10 cellular contexts compared by ENCODE assay signal in the genomic region with DNA sequence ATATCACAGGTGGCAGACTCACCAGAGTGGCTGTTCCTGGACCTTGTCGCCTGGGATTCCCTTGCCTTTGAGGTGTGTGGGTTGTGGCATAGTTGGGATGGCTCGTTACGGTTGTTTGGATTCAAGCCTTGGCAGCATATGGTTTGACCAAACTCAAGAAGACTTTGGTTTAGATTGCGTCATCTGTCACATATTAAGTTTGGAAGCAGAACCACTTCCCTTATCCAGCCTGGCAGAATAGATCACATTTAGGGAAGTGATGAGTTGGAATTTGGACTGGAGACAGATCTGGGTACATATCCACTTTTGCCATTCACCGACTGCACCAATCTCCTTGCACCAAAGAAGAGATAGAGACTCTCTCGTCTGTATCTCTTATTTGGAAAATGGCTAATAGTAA. TPM values are rescaled to one million over a fixed set of nuclear protein-coding genes. Genes with fewer than 3 reads are reported as not detected.
"Had no signal": no experiment of that assay in that cellular context is flagged by ENCODE, and none has a peak within 500 bp of the region (broad histone marks: within the 10 kb centered on the region; RNA-seq: fewer than 3 reads in every experiment).

No MANE protein-coding gene starts in this region.

RNA-seq across cellular contexts. Expression of a gene that starts 15.4 kb away (rescaled TPM):
- total RNA-seq: activated CD4-positive, alpha-beta memory T cell treated with anti-CD3 and anti-CD28 coated beads, Interleukin-2, amount 10 ng/mL, durations not matched to agents 7 days and 5 days; activated CD8-positive, alpha-beta memory T cell treated with anti-CD3 and anti-CD28 coated beads, Interleukin-2, amount 10 ng/mL, durations not matched to agents 7 days and 5 days; activated naive CD8-positive, alpha-beta T cell treated with anti-CD3 and anti-CD28 coated beads for 36 hours; activated T-helper 17 cell treated with anti-CD3 and anti-CD28 coated beads, Interleukin-2, amount 50 U/mL, for 72 hours; ascending aorta; breast epithelium; cardiac septum; LHCN-M2; PC-9; Right ventricle myocardium superior had no signal
